In the genomic region with DNA sequence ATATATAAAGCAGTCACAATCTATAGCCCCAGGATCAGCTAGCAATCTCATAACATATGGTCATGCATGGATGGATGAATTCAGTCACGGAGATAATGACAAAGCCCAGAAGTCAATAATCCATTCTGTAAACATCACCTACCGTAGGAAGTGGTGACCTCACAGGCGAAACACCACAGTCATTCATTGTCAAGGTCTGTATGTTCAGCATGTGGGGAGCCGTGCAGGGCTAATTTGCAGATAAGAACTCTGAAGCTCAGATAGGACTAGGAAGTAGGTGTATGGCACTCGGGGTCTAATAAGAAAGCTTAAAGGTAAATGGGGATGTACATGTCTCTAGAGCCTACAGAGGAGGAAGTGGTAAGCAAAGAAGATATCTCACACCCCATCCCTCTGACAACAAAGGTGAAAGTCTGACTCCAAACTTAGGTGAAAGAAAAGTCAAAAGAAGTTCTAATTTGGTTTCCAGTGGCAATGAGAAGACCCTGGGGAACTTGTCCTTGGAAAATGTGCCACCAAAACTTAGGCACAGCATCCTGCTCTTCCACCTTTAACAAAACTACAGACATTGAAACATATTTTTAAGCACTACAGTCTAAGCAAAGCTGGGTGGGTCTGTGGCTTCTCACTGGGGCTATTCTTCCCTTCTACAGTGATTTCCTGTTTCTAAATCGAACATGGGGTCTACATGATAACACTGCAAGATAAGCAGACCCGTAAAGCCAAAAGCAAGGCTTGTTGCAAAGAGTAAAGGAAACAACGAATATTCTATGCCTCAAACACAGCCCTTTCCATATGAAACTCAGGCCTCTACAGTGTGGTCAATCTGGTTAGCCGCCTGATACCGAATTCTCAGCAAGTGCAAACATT, we compare ENCODE assay signal across 9 cellular contexts. TPM values are rescaled to one million over a fixed set of nuclear protein-coding genes. Genes with fewer than 3 reads are reported as not detected.
DNase-seq lines count a peak whose midpoint lies in the region; ATAC-seq and TF ChIP-seq lines count a peak whose summit lies in the region.
"Had no signal": no experiment of that assay in that cellular context is flagged by ENCODE, and none has a peak within 500 bp of the region (broad histone marks: within the 10 kb centered on the region; RNA-seq: fewer than 3 reads in every experiment).

No MANE protein-coding gene starts in this region.

- no peaks in the 10 kb centered on the region for H3K4me1 ChIP-seq in MM.1S (ENCODE audit: low read length)
- no peaks in the 10 kb centered on the region for H3K4me1 ChIP-seq in neuronal stem cell (ENCODE audit: control insufficient read depth in 2 of 2, insufficient read depth in 1 of 2, low read depth in 1 of 2, low read length in 2 of 2)

- no peak overlapping the region for H4K91ac ChIP-seq in neuronal stem cell (ENCODE audit: low read depth, low read length, poor library complexity)

- H3K27ac ChIP-seq in MM.1S (ENCODE audit: low read length) (no peak overlapping the region), neuronal stem cell (replicated peaks; ENCODE audit: low read length) (no peak overlapping the region)
- H3K27ac ChIP-seq: VCaP had no signal

- TF ChIP-seq CTCF in MM.1S (IDR thresholded peaks at IDR 0.05; ENCODE audit: low read length) = no peak

- H3K79me2 ChIP-seq in MM.1S (ENCODE audit: low read length) = no peaks in the 10 kb centered on the region

- no peaks in the 10 kb centered on the region for H3F3A ChIP-seq in MM.1S (ENCODE audit: insufficient read depth, low read length)

- no peak overlapping the region for H2AK5ac ChIP-seq in neuronal stem cell (ENCODE audit: low read depth, low read length)

- H2BK120ac ChIP-seq in neuronal stem cell (ENCODE audit: low read depth, low read length) = no peak overlapping the region

- H2BK12ac ChIP-seq in neuronal stem cell (ENCODE audit: low read length) = no peak overlapping the region

- ATAC-seq in GM21447 (IDR thresholded peaks at IDR 0.05; ENCODE audit: unreplicated experiment) = peak; percentile 64
- no peak for ATAC-seq in left ventricle myocardium superior

- H3K36me3 ChIP-seq in MM.1S (replicated peaks; ENCODE audit: insufficient read depth, low read length) (no peaks in the 10 kb centered on the region), neuronal stem cell (replicated peaks in 1 of 2; ENCODE audit: control insufficient read depth in 2 of 2, insufficient read depth in 2 of 2, low read length in 2 of 2) (no peaks in the 10 kb centered on the region)

- H3K27me3 ChIP-seq in MM.1S (replicated peaks; ENCODE audit: insufficient read depth, low read length) = no peaks in the 10 kb centered on the region
- peaks cover 0 to 9% (median 2%) of the 10 kb centered on the region in 3 experiments for H3K27me3 ChIP-seq in neuronal stem cell (ENCODE audit: control insufficient read depth in 3 of 3, insufficient read depth in 3 of 3, low read depth in 1 of 3, low read length in 3 of 3)

- H2BK5ac ChIP-seq in neuronal stem cell (ENCODE audit: low read length) = no peak overlapping the region

- no peak overlapping the region for H3K4ac ChIP-seq in neuronal stem cell (ENCODE audit: low read length)

- H3K18ac ChIP-seq in neuronal stem cell (ENCODE audit: low read length) = no peak overlapping the region

- H3K23ac ChIP-seq in neuronal stem cell (ENCODE audit: low read depth, low read length, poor library complexity) = no peak overlapping the region

- H3K9me2 ChIP-seq in MM.1S (replicated peaks; ENCODE audit: insufficient read depth, low read length) = no peaks in the 10 kb centered on the region

- WGBS in neuronal stem cell (ENCODE audit: extremely low coverage in 2 of 2, insufficient read length in 2 of 2, insufficient replicate concordance in 1 of 2), 2 donors = no CpG with 5 or more reads among the region's 10 CpGs

- no peaks in the 10 kb centered on the region for H3K9me3 ChIP-seq in MM.1S (replicated peaks; ENCODE audit: insufficient read depth, low read length)
- no peaks in the 10 kb centered on the region for H3K9me3 ChIP-seq in neuronal stem cell (replicated peaks in 1 of 2; ENCODE audit: control insufficient read depth in 2 of 2, insufficient read depth in 1 of 2, low read depth in 1 of 2, low read length in 2 of 2)

- no peak overlapping the region for H3K4me3 ChIP-seq in MM.1S (ENCODE audit: low read length)
- no peak overlapping the region for H3K4me3 ChIP-seq in neuronal stem cell (ENCODE audit: low read length in 2 of 2)

- peak; percentile 16 for DNase-seq in Daoy (ENCODE audit: low read depth)
- DNase-seq in NCI-H2081 treated with DMSO at 0.1 percent for 48 hours (lab: John Stamatoyannopoulos, UW) = peak; percentile 58
- peak; percentile 41 for DNase-seq in central memory CD4-positive, alpha-beta T cell
- no peak for DNase-seq in MM.1S
- DNase-seq in neuronal stem cell (ENCODE audit: low spot score) = no peak
- no peak for DNase-seq in iPS-NIHi11 (ENCODE audit: low spot score)
- no peak for DNase-seq in left ventricle myocardium superior

- no peaks in the 10 kb centered on the region for H3K79me1 ChIP-seq in neuronal stem cell (ENCODE audit: low read depth, low read length)

- no peaks in the 10 kb centered on the region for H4K20me1 ChIP-seq in MM.1S (ENCODE audit: insufficient read depth, low read length)

- H4K8ac ChIP-seq in neuronal stem cell (ENCODE audit: low read depth, low read length) = no peak overlapping the region

- no peak overlapping the region for H3K9ac ChIP-seq in MM.1S (ENCODE audit: low read length)
- no peak overlapping the region for H3K9ac ChIP-seq in neuronal stem cell (ENCODE audit: low read depth, low read length, poor library complexity)

- no peak overlapping the region for H2BK15ac ChIP-seq in neuronal stem cell (ENCODE audit: low read length)

- no peak overlapping the region for H3K14ac ChIP-seq in neuronal stem cell (ENCODE audit: low read length)

- H2AFZ ChIP-seq in MM.1S (ENCODE audit: low read length) (no peak overlapping the region), neuronal stem cell (ENCODE audit: low read length) (no peak overlapping the region)

- no peak overlapping the region for H3K4me2 ChIP-seq in MM.1S (ENCODE audit: low read depth, low read length)
- H3K4me2 ChIP-seq in neuronal stem cell (ENCODE audit: insufficient read depth, low read length, poor library complexity, severe bottlenecking) = no peak overlapping the region

- intact Hi-C loops in left ventricle myocardium superior (cut with micrococcal nuclease) = no loop called here

RNA-seq across cellular contexts. Expression of a gene that starts 5.2 kb away (rescaled TPM):
- total RNA-seq in Daoy (2014; rRNA removed; shearing (Covaris generic)) = 0.06 and 0.27 TPM in 2 replicates
- polyA plus RNA-seq in neuronal stem cell (2013, experiment 1 of 2) = not detected
- polyA plus RNA-seq in neuronal stem cell (2013, experiment 2 of 2) = not detected
- total RNA-seq in left ventricle myocardium superior = not detected

RNA-seq across cellular contexts. Expression of a gene that starts 39.0 kb away (rescaled TPM):
- 2.2 and 2.3 TPM in 2 replicates for total RNA-seq in Daoy (2014; rRNA removed; shearing (Covaris generic))
- polyA plus RNA-seq in neuronal stem cell (2013, experiment 1 of 2) = 2.7 TPM
- 2.9 TPM for polyA plus RNA-seq in neuronal stem cell (2013, experiment 2 of 2)
- 1.8 TPM for total RNA-seq in left ventricle myocardium superior

Comparison
In these comparisons a context has a peak if more than half of its experiments do, and no peak if none do; other contexts are left out.
1. DNase-seq: peak in Daoy (single experiment), NCI-H2081 treated with DMSO at 0.1 percent for 48 hours (single experiment) and central memory CD4-positive, alpha-beta T cell (single experiment); none in MM.1S (single experiment), neuronal stem cell (single experiment), iPS-NIHi11 (single experiment) and left ventricle myocardium superior (single experiment).